8 cellular contexts compared by ENCODE assay signal in genomic region chr5:125412051-125412560, GRCh38.
DNase-seq lines count a peak whose midpoint lies in the region; ATAC-seq and TF ChIP-seq lines count a peak whose summit lies in the region.

No MANE protein-coding gene starts in this region.

- H3K9me3 ChIP-seq in mucosa of descending colon = no peaks in the 10 kb centered on the region

- intact Hi-C loops in mucosa of descending colon (cut with DNase I, micrococcal nuclease) = no loop called here

- H3K27me3 ChIP-seq in KMS-11 (ENCODE audit: insufficient read depth, low read depth) = no peaks in the 10 kb centered on the region

- peak overlapping the region; percentile 20; the same call in 1 of the 2 replicates for H2AFZ ChIP-seq in KMS-11 (ENCODE audit: low read depth)

- no peaks in the 10 kb centered on the region for H4K20me1 ChIP-seq in KMS-11 (ENCODE audit: insufficient read depth)

- ATAC-seq in GM21737 (IDR thresholded peaks at IDR 0.05; ENCODE audit: unreplicated experiment) (peak; percentile 63), mucosa of descending colon (peak; percentile 28)
- no peak for ATAC-seq in natural killer cell treated with Interleukin-12 subunit alpha and Interleukin-12 subunit beta and Interleukin-15 and Interleukin-18, amount 100 ng/mL, for 72 hours

- H3K4me3 Mint-ChIP-seq in natural killer cell treated with Interleukin-12 subunit alpha and Interleukin-12 subunit beta and Interleukin-15 and Interleukin-18, amount 100 ng/mL, for 72 hours = no peak overlapping the region

- H3K27ac ChIP-seq in KMS-11 = peak overlapping the region; percentile 72

- H3K4me2 ChIP-seq in KMS-11 = peak overlapping the region; percentile 95

- no peaks in the 10 kb centered on the region for H3K36me3 ChIP-seq in KMS-11 (ENCODE audit: insufficient read depth)
- no peaks in the 10 kb centered on the region for H3K36me3 ChIP-seq in mucosa of descending colon (ENCODE audit: low read depth)

- TF ChIP-seq CTCF in KMS-11 (conservative IDR thresholded peaks at IDR 0.05; ENCODE audit: low read depth, low read length) = no peak
- no peak for TF ChIP-seq CTCF in mucosa of descending colon (IDR thresholded peaks at IDR 0.05)

- peaks cover 6 to 20% of the 10 kb centered on the region in 2 donors for H3K4me1 Mint-ChIP-seq in natural killer cell treated with Interleukin-12 subunit alpha and Interleukin-12 subunit beta and Interleukin-15 and Interleukin-18, amount 100 ng/mL, for 72 hours (ENCODE audit: low read depth in 2 of 2)

- peak; percentile 44 for DNase-seq in dermis blood vessel endothelial cell
- DNase-seq in mucosa of descending colon = peak in 2 of 3 donors; percentile 33 to 43
- DNase-seq in T-helper 9 cell = no peak
- DNase-seq in activated gamma-delta T cell treated with Interleukin-2 at 50 U/mL for 16 hours = no peak
- DNase-seq in natural killer cell treated with Interleukin-12 subunit alpha and Interleukin-12 subunit beta and Interleukin-15 and Interleukin-18, amount 100 ng/mL, for 72 hours (ENCODE audit: low spot score) = no peak

- peak overlapping the region; percentile 40; the same call in 1 of the 2 replicates for H3K9ac ChIP-seq in KMS-11

- H3K9me3 Mint-ChIP-seq in natural killer cell treated with Interleukin-12 subunit alpha and Interleukin-12 subunit beta and Interleukin-15 and Interleukin-18, amount 100 ng/mL, for 72 hours = no peaks in the 10 kb centered on the region

- H3K4me1 ChIP-seq in KMS-11 (ENCODE audit: low read depth, poor library complexity, severe bottlenecking) = peaks cover 64% of the 10 kb centered on the region
- peaks cover 44% of the 10 kb centered on the region for H3K4me1 ChIP-seq in mucosa of descending colon (ENCODE audit: low read depth)

- peaks cover 0 to 6% of the 10 kb centered on the region in 2 donors for H3K27me3 Mint-ChIP-seq in natural killer cell treated with Interleukin-12 subunit alpha and Interleukin-12 subunit beta and Interleukin-15 and Interleukin-18, amount 100 ng/mL, for 72 hours

- no peaks in the 10 kb centered on the region for H3K36me3 Mint-ChIP-seq in natural killer cell treated with Interleukin-12 subunit alpha and Interleukin-12 subunit beta and Interleukin-15 and Interleukin-18, amount 100 ng/mL, for 72 hours

- H3K79me2 ChIP-seq in KMS-11 (ENCODE audit: insufficient read depth, low read depth) = no peaks in the 10 kb centered on the region

- H3K4me3 ChIP-seq in GM08714 (ENCODE audit: low read length) (peak overlapping the region; percentile 52; the same call in 1 of the 2 replicates), KMS-11 (IDR thresholded peaks at IDR 0.05; ENCODE audit: insufficient read depth, low read depth, low read length) (no peak overlapping the region), mucosa of descending colon (no peak overlapping the region)

- no peak overlapping the region for H3K27ac Mint-ChIP-seq in natural killer cell treated with Interleukin-12 subunit alpha and Interleukin-12 subunit beta and Interleukin-15 and Interleukin-18, amount 100 ng/mL, for 72 hours

Comparison
In these comparisons a context has a peak if more than half of its experiments do, and no peak if none do; other contexts are left out.
1. ATAC-seq: peak in GM21737 (single experiment) and mucosa of descending colon (single experiment); none in natural killer cell treated with Interleukin-12 subunit alpha and Interleukin-12 subunit beta and Interleukin-15 and Interleukin-18, amount 100 ng/mL, for 72 hours (0 of 2).
2. DNase-seq: peak in dermis blood vessel endothelial cell (single experiment) and mucosa of descending colon (2 of 3); none in T-helper 9 cell (single experiment), activated gamma-delta T cell treated with Interleukin-2 at 50 U/mL for 16 hours (single experiment) and natural killer cell treated with Interleukin-12 subunit alpha and Interleukin-12 subunit beta and Interleukin-15 and Interleukin-18, amount 100 ng/mL, for 72 hours (single experiment).